In the genomic region with DNA sequence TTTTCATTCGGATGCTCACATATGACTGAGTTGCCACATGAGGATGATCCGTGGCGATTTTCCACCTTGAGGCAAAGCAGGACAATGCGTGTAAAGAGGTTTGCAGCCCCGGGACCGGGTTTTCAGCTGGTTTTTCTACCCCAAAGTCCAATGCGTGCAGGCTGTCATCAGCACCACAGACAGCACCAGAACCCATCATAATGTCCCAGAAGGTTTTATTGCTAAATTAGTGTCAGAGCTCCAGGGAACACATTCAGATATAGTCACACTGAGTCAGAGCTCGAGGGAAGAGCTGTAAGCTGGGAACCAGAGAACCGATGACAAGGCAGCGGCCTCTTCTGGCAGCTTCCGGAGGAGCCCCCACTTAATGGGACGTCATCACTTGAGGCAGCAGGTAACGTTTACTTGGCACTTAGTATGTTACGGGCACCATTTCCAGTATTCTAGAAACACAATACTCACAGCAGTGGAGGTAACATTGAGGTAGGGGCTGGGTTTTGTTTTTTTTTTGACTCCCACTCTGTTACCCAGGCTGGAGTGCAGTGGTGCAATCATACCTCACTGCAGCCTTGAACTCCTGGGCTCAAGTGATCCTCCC, we compare ENCODE assay signal across 17 cellular contexts. TPM values are rescaled to one million over a fixed set of nuclear protein-coding genes. Genes with fewer than 3 reads are reported as not detected.
DNase-seq lines count a peak whose midpoint lies in the region; ATAC-seq and TF ChIP-seq lines count a peak whose summit lies in the region.
"Had no signal": no experiment of that assay in that cellular context is flagged by ENCODE, and none has a peak within 500 bp of the region (broad histone marks: within the 10 kb centered on the region; RNA-seq: fewer than 3 reads in every experiment).

No MANE protein-coding gene starts in this region.

- ATAC-seq in activated T-cell treated with anti-CD3 and anti-CD28 coated beads, Interleukin-2, amount 50 U/mL, for 4 hours, result no peak
- ATAC-seq in activated CD8-positive, alpha-beta T cell treated with anti-CD3 and anti-CD28 coated beads for 36 hours, result no peak
- ATAC-seq: stimulated activated memory B cell treated with anti-CD40 and anti-IgM and Interleukin-4, amounts not matched to agents 10 μg/mL and 1 μg/mL and 100 μg/mL, for 72 hours had no signal

- H3K27me3 Mint-ChIP-seq in activated T-cell treated with anti-CD3 and anti-CD28 coated beads, Interleukin-2, amount 50 U/mL, for 4 hours (ENCODE audit: low read depth), result peaks cover 7% of the 10 kb centered on the region
- H3K27me3 Mint-ChIP-seq in activated CD8-positive, alpha-beta T cell treated with anti-CD3 and anti-CD28 coated beads for 36 hours, result no peaks in the 10 kb centered on the region
- H3K27me3 Mint-ChIP-seq: activated CD4-positive, alpha-beta memory T cell treated with anti-CD3 and anti-CD28 coated beads for 36 hours; activated naive CD4-positive, alpha-beta T cell treated with anti-CD3 and anti-CD28 coated beads, Interleukin-2, amount 10 ng/mL, durations not matched to agents 7 days and 5 days had no signal

- POLR2A ChIA-PET in activated CD8-positive, alpha-beta T cell treated with anti-CD3 and anti-CD28 coated beads for 36 hours (lab: Charles Lee), result no interaction called here

- H3K27me3 ChIP-seq in WERI-Rb-1 (ENCODE audit: insufficient read depth, low read depth, severe bottlenecking), result no peaks in the 10 kb centered on the region
- H3K27me3 ChIP-seq in tibial artery, result no peaks in the 10 kb centered on the region
- H3K27me3 ChIP-seq: colonic mucosa, ovary had no signal

- H3K27ac Mint-ChIP-seq in activated CD8-positive, alpha-beta T cell treated with anti-CD3 and anti-CD28 coated beads for 36 hours, result no peak overlapping the region
- H3K27ac Mint-ChIP-seq: activated CD4-positive, alpha-beta memory T cell treated with anti-CD3 and anti-CD28 coated beads for 36 hours; activated naive CD4-positive, alpha-beta T cell treated with anti-CD3 and anti-CD28 coated beads, Interleukin-2, amount 10 ng/mL, durations not matched to agents 7 days and 5 days; CD4-positive, CD25-positive, alpha-beta regulatory T cell; stimulated activated memory B cell treated with anti-CD40 and anti-IgM and Interleukin-4, amounts not matched to agents 10 μg/mL and 1 μg/mL and 100 μg/mL, for 72 hours; T-helper 2 cell treated with Interferon-gamma antibody and Interleukin-4, amounts not matched to agents 5 μg/mL and 100 μg/mL, for 36 hours had no signal

- no peak overlapping the region for H3K4me3 Mint-ChIP-seq in activated T-cell treated with anti-CD3 and anti-CD28 coated beads, Interleukin-2, amount 50 U/mL, for 4 hours
- no peak overlapping the region for H3K4me3 Mint-ChIP-seq in activated CD8-positive, alpha-beta T cell treated with anti-CD3 and anti-CD28 coated beads for 36 hours
- H3K4me3 Mint-ChIP-seq: activated CD4-positive, alpha-beta memory T cell treated with anti-CD3 and anti-CD28 coated beads for 36 hours; activated naive CD4-positive, alpha-beta T cell treated with anti-CD3 and anti-CD28 coated beads, Interleukin-2, amount 10 ng/mL, durations not matched to agents 7 days and 5 days; CD4-positive, CD25-positive, alpha-beta regulatory T cell; stimulated activated memory B cell treated with anti-CD40 and anti-IgM and Interleukin-4, amounts not matched to agents 10 μg/mL and 1 μg/mL and 100 μg/mL, for 72 hours; T-helper 2 cell treated with Interferon-gamma antibody and Interleukin-4, amounts not matched to agents 5 μg/mL and 100 μg/mL, for 36 hours had no signal

- no peaks in the 10 kb centered on the region for H3K4me1 ChIP-seq in tibial artery
- H3K4me1 ChIP-seq: colonic mucosa had no signal

- no peaks in the 10 kb centered on the region for H3K9me3 Mint-ChIP-seq in activated T-cell treated with anti-CD3 and anti-CD28 coated beads, Interleukin-2, amount 50 U/mL, for 4 hours
- H3K9me3 Mint-ChIP-seq in activated CD8-positive, alpha-beta T cell treated with anti-CD3 and anti-CD28 coated beads for 36 hours, result no peaks in the 10 kb centered on the region
- H3K9me3 Mint-ChIP-seq: activated CD4-positive, alpha-beta memory T cell treated with anti-CD3 and anti-CD28 coated beads for 36 hours; activated naive CD4-positive, alpha-beta T cell treated with anti-CD3 and anti-CD28 coated beads, Interleukin-2, amount 10 ng/mL, durations not matched to agents 7 days and 5 days; CD4-positive, CD25-positive, alpha-beta regulatory T cell; stimulated activated memory B cell treated with anti-CD40 and anti-IgM and Interleukin-4, amounts not matched to agents 10 μg/mL and 1 μg/mL and 100 μg/mL, for 72 hours; T-helper 2 cell treated with Interferon-gamma antibody and Interleukin-4, amounts not matched to agents 5 μg/mL and 100 μg/mL, for 36 hours had no signal

- peaks cover 2% of the 10 kb centered on the region for H3K36me3 Mint-ChIP-seq in activated T-cell treated with anti-CD3 and anti-CD28 coated beads, Interleukin-2, amount 50 U/mL, for 4 hours (ENCODE audit: insufficient read depth)
- H3K36me3 Mint-ChIP-seq in activated CD8-positive, alpha-beta T cell treated with anti-CD3 and anti-CD28 coated beads for 36 hours (ENCODE audit: low read depth), result no peaks in the 10 kb centered on the region
- H3K36me3 Mint-ChIP-seq: activated CD4-positive, alpha-beta memory T cell treated with anti-CD3 and anti-CD28 coated beads for 36 hours; activated naive CD4-positive, alpha-beta T cell treated with anti-CD3 and anti-CD28 coated beads, Interleukin-2, amount 10 ng/mL, durations not matched to agents 7 days and 5 days had no signal

- H3K4me1 Mint-ChIP-seq in activated T-cell treated with anti-CD3 and anti-CD28 coated beads, Interleukin-2, amount 50 U/mL, for 4 hours (ENCODE audit: low read depth), result no peaks in the 10 kb centered on the region
- no peaks in the 10 kb centered on the region for H3K4me1 Mint-ChIP-seq in activated CD8-positive, alpha-beta T cell treated with anti-CD3 and anti-CD28 coated beads for 36 hours (ENCODE audit: low read depth)
- H3K4me1 Mint-ChIP-seq: activated naive CD4-positive, alpha-beta T cell treated with anti-CD3 and anti-CD28 coated beads, Interleukin-2, amount 10 ng/mL, durations not matched to agents 7 days and 5 days had no signal

- DNase-seq in DMS153 treated with DMSO at 0.1 percent for 48 hours (lab: John Stamatoyannopoulos, UW; ENCODE audit: unreplicated experiment) (peak; percentile 15), HT1080 (ENCODE audit: low read depth) (peak; percentile 76), WERI-Rb-1 (no peak), left kidney (ENCODE audit: low read depth, low spot score) (peak; percentile 32), tibial artery (no peak)
- DNase-seq in NK-92 treated with Interleukin-12 subunit alpha and Interleukin-12 subunit beta, amount 100 ng/mL, for 24 hours (lab: John Stamatoyannopoulos, UW), result no peak
- DNase-seq in activated T-cell treated with anti-CD3 and anti-CD28 coated beads, Interleukin-2, amount 50 U/mL, for 4 hours, result no peak
- no peak for DNase-seq in activated CD8-positive, alpha-beta T cell treated with anti-CD3 and anti-CD28 coated beads for 36 hours
- DNase-seq: activated CD4-positive, alpha-beta memory T cell treated with anti-CD3 and anti-CD28 coated beads for 36 hours; activated naive CD4-positive, alpha-beta T cell treated with anti-CD3 and anti-CD28 coated beads, Interleukin-2, amount 10 ng/mL, durations not matched to agents 7 days and 5 days; CD4-positive, CD25-positive, alpha-beta regulatory T cell; colonic mucosa; NCI-H1930 had no signal

- CTCF ChIA-PET in activated CD8-positive, alpha-beta T cell treated with anti-CD3 and anti-CD28 coated beads for 36 hours (lab: Charles Lee), result no interaction called here

- H3K9me3 ChIP-seq in WERI-Rb-1 (ENCODE audit: severe bottlenecking) (no peaks in the 10 kb centered on the region), tibial artery (no peaks in the 10 kb centered on the region)
- H3K9me3 ChIP-seq: colonic mucosa, ovary had no signal

- intact Hi-C loops in activated CD8-positive, alpha-beta T cell treated with anti-CD3 and anti-CD28 coated beads for 36 hours (cut with micrococcal nuclease), result no loop called here
- intact Hi-C loops in tibial artery (cut with DNase I; ENCODE audit: low total_unique reads), result no loop called here

- H3K36me3 ChIP-seq in WERI-Rb-1, result no peaks in the 10 kb centered on the region
- H3K36me3 ChIP-seq in tibial artery, result no peaks in the 10 kb centered on the region
- H3K36me3 ChIP-seq: colonic mucosa, ovary had no signal

- no peak overlapping the region for H3K4me3 ChIP-seq in WERI-Rb-1 (ENCODE audit: low read depth, low read length)
- no peak overlapping the region for H3K4me3 ChIP-seq in tibial artery
- H3K4me3 ChIP-seq: colonic mucosa, ovary had no signal

- TF ChIP-seq CTCF in WERI-Rb-1 (IDR thresholded peaks at IDR 0.05; ENCODE audit: low read depth, low read length) (peak; percentile 40), tibial artery (IDR thresholded peaks at IDR 0.05) (no peak)
- no peak for TF ChIP-seq CTCF in activated CD8-positive, alpha-beta T cell treated with anti-CD3 and anti-CD28 coated beads for 36 hours (IDR thresholded peaks at IDR 0.05)

- H3K27ac ChIP-seq in WERI-Rb-1 (no peak overlapping the region), tibial artery (no peak overlapping the region)
- H3K27ac ChIP-seq: colonic mucosa, ovary had no signal

RNA-seq across cellular contexts. Expression of a gene that starts 8.9 kb away (rescaled TPM):
- total RNA-seq in HT1080 (2014; rRNA removed; shearing (Covaris generic)), result 26.2 and 30.6 TPM in 2 replicates
- 22.0 and 23.1 TPM in 2 replicates for polyA plus RNA-seq in HT1080 (2015; cell fraction: cytosol; rRNA removed)
- polyA plus RNA-seq in HT1080 (2015; cell fraction: nucleus; rRNA removed), result 44.7 and 55.4 TPM in 2 replicates
- total RNA-seq in activated T-cell treated with anti-CD3 and anti-CD28 coated beads, Interleukin-2, amount 50 U/mL, for 4 hours, result 10 to 100 TPM; 18.6 to 23.5 (median 21.6) TPM
- 10 to 100 TPM; 10.1 to 11.3 TPM for total RNA-seq in activated CD8-positive, alpha-beta T cell treated with anti-CD3 and anti-CD28 coated beads for 36 hours

RNA-seq across cellular contexts. Expression of a gene that starts 23.1 kb away (rescaled TPM):
- 0.13 and 0.23 TPM in 2 replicates for total RNA-seq in HT1080 (2014; rRNA removed; shearing (Covaris generic))
- 0.10 TPM in 1 of 2 replicates, not detected in the other for polyA plus RNA-seq in HT1080 (2015; cell fraction: cytosol; rRNA removed)
- polyA plus RNA-seq in HT1080 (2015; cell fraction: nucleus; rRNA removed), result not detected in 2 replicates
- not detected for total RNA-seq in activated T-cell treated with anti-CD3 and anti-CD28 coated beads, Interleukin-2, amount 50 U/mL, for 4 hours
- not detected for total RNA-seq in activated CD8-positive, alpha-beta T cell treated with anti-CD3 and anti-CD28 coated beads for 36 hours
- total RNA-seq: activated CD4-positive, alpha-beta memory T cell treated with anti-CD3 and anti-CD28 coated beads for 36 hours; CD4-positive, CD25-positive, alpha-beta regulatory T cell; OCI-LY7 had no signal
- polyA plus RNA-seq: CD4-positive, CD25-positive, alpha-beta regulatory T cell had no signal

RNA-seq across cellular contexts. Expression of a gene that starts 29.0 kb away (rescaled TPM):
- total RNA-seq in HT1080 (2014; rRNA removed; shearing (Covaris generic)), result 42.9 and 52.1 TPM in 2 replicates
- polyA plus RNA-seq in HT1080 (2015; cell fraction: cytosol; rRNA removed), result 18.3 and 23.5 TPM in 2 replicates
- 28.5 and 34.6 TPM in 2 replicates for polyA plus RNA-seq in HT1080 (2015; cell fraction: nucleus; rRNA removed)
- total RNA-seq in activated T-cell treated with anti-CD3 and anti-CD28 coated beads, Interleukin-2, amount 50 U/mL, for 4 hours, result 10 to 100 TPM; 51.7 to 59.1 (median 54.9) TPM
- total RNA-seq in activated CD8-positive, alpha-beta T cell treated with anti-CD3 and anti-CD28 coated beads for 36 hours, result 10 to 100 TPM; 16.8 to 17.2 TPM

RNA-seq across cellular contexts. Expression of a gene that starts 54.9 kb away (rescaled TPM):
- 26.0 and 45.6 TPM in 2 replicates for total RNA-seq in HT1080 (2014; rRNA removed; shearing (Covaris generic))
- 22.4 and 23.8 TPM in 2 replicates for polyA plus RNA-seq in HT1080 (2015; cell fraction: cytosol; rRNA removed)
- polyA plus RNA-seq in HT1080 (2015; cell fraction: nucleus; rRNA removed), result 18.1 and 20.8 TPM in 2 replicates
- total RNA-seq in activated T-cell treated with anti-CD3 and anti-CD28 coated beads, Interleukin-2, amount 50 U/mL, for 4 hours, result 10 to 100 TPM; 19.8 to 30.2 (median 27.3) TPM
- 10 to 100 TPM; 19.7 to 20.5 TPM for total RNA-seq in activated CD8-positive, alpha-beta T cell treated with anti-CD3 and anti-CD28 coated beads for 36 hours

Comparison
In these comparisons a context has a peak if more than half of its experiments do, and no peak if none do; other contexts are left out.
1. DNase-seq: peak in DMS153 treated with DMSO at 0.1 percent for 48 hours (single experiment), HT1080 (single experiment) and left kidney (single experiment); none in WERI-Rb-1 (single experiment), NK-92 treated with Interleukin-12 subunit alpha and Interleukin-12 subunit beta, amount 100 ng/mL, for 24 hours (single experiment), activated T-cell treated with anti-CD3 and anti-CD28 coated beads, Interleukin-2, amount 50 U/mL, for 4 hours (single experiment), activated CD8-positive, alpha-beta T cell treated with anti-CD3 and anti-CD28 coated beads for 36 hours (single experiment) and tibial artery (0 of 2).